Comparison of ENCODE assay signal across 16 cellular contexts in genomic region chr6:160735523-160735922, GRCh38. TPM values are rescaled to one million over a fixed set of nuclear protein-coding genes. Genes with fewer than 3 reads are reported as not detected.
DNase-seq lines count a peak whose midpoint lies in the region; ATAC-seq, FAIRE-seq and TF ChIP-seq lines count a peak whose summit lies in the region.
"Had no signal": no experiment of that assay in that cellular context is flagged by ENCODE, and none has a peak within 500 bp of the region (broad histone marks: within the 10 kb centered on the region; RNA-seq: fewer than 3 reads in every experiment).

No MANE protein-coding gene starts in this region.

- H2AFZ ChIP-seq in GM23338, result no peak overlapping the region

- H3K4me1 ChIP-seq in aorta (ENCODE audit: control insufficient read depth in 1 of 2, insufficient read depth in 2 of 2, low read length in 2 of 2) (no peaks in the 10 kb centered on the region), GM23338 (ENCODE audit: insufficient read depth) (no peaks in the 10 kb centered on the region)

- no peak for DNase-seq in stimulated activated effector memory CD8-positive, alpha-beta T cell treated with anti-CD3 and anti-CD28 coated beads, Interleukin-12 subunit alpha, Interleukin-12 subunit beta, amount 100 ng/mL, for 72 hours (ENCODE audit: low spot score in 2 of 2)
- DNase-seq in aorta, result no peak
- DNase-seq in D721Med (ENCODE audit: insufficient read length, low spot score), result no peak
- no peak for DNase-seq in GM23338 (ENCODE audit: low spot score)
- DNase-seq: dermis blood vessel endothelial cell, MG63, naive B cell, NCI-H446 treated with DMSO at 0.1 percent for 48 hours, right cardiac atrium had no signal

- intact Hi-C loops in aorta (cut with DNase I), result loop anchor here in 1 of 2 donors (10.0 kb wide), 1 partner anchor 199 kb away; no protein-coding TSS in a partner anchor

- peaks cover 5% of the 10 kb centered on the region for H3K4me1 Mint-ChIP-seq in stimulated activated effector memory CD8-positive, alpha-beta T cell treated with anti-CD3 and anti-CD28 coated beads, Interleukin-12 subunit alpha, Interleukin-12 subunit beta, amount 100 ng/mL, for 72 hours
- no peaks in the 10 kb centered on the region for H3K4me1 Mint-ChIP-seq in GM23338

- FAIRE-seq in D721Med (lab: Jason Lieb, UNC), result no peak

- 69 to 73% methylated on average over 3 of the region's 3 CpGs for WGBS in aorta, 2 donors

- H3K36me3 ChIP-seq in aorta (ENCODE audit: control insufficient read depth in 1 of 2, insufficient read depth in 2 of 2, low read length in 1 of 2) (no peaks in the 10 kb centered on the region), GM23338 (ENCODE audit: insufficient read depth) (no peaks in the 10 kb centered on the region)
- H3K36me3 ChIP-seq: MG63 had no signal

- no peaks in the 10 kb centered on the region for H3K9me3 Mint-ChIP-seq in stimulated activated effector memory CD8-positive, alpha-beta T cell treated with anti-CD3 and anti-CD28 coated beads, Interleukin-12 subunit alpha, Interleukin-12 subunit beta, amount 100 ng/mL, for 72 hours
- no peaks in the 10 kb centered on the region for H3K9me3 Mint-ChIP-seq in GM23338

- H3K27ac ChIP-seq in aorta (ENCODE audit: low read depth in 1 of 2, low read length in 2 of 2) (no peak overlapping the region), GM23338 (ENCODE audit: low read depth) (no peak overlapping the region)
- H3K27ac ChIP-seq: RWPE1 had no signal

- H3K27me3 ChIP-seq in aorta (ENCODE audit: control insufficient read depth in 1 of 2, insufficient read depth in 2 of 2, low read length in 1 of 2) (no peaks in the 10 kb centered on the region), GM23338 (ENCODE audit: insufficient read depth) (no peaks in the 10 kb centered on the region)
- H3K27me3 ChIP-seq: MG63 had no signal

- H3K27ac Mint-ChIP-seq in stimulated activated effector memory CD8-positive, alpha-beta T cell treated with anti-CD3 and anti-CD28 coated beads, Interleukin-12 subunit alpha, Interleukin-12 subunit beta, amount 100 ng/mL, for 72 hours, result no peak overlapping the region
- no peak overlapping the region for H3K27ac Mint-ChIP-seq in GM23338

- peaks cover 5% of the 10 kb centered on the region for H3K36me3 Mint-ChIP-seq in stimulated activated effector memory CD8-positive, alpha-beta T cell treated with anti-CD3 and anti-CD28 coated beads, Interleukin-12 subunit alpha, Interleukin-12 subunit beta, amount 100 ng/mL, for 72 hours
- no peaks in the 10 kb centered on the region for H3K36me3 Mint-ChIP-seq in GM23338 (ENCODE audit: low read depth)
- H3K36me3 Mint-ChIP-seq: naive B cell had no signal

- H3K4me3 Mint-ChIP-seq in stimulated activated effector memory CD8-positive, alpha-beta T cell treated with anti-CD3 and anti-CD28 coated beads, Interleukin-12 subunit alpha, Interleukin-12 subunit beta, amount 100 ng/mL, for 72 hours, result no peak overlapping the region
- no peak overlapping the region for H3K4me3 Mint-ChIP-seq in GM23338
- H3K4me3 Mint-ChIP-seq: naive B cell had no signal

- H3K27me3 Mint-ChIP-seq in GM23338 (ENCODE audit: insufficient read depth, low read depth, poor library complexity), result no peaks in the 10 kb centered on the region

- H3K9me2 ChIP-seq in GM23338 (ENCODE audit: insufficient read depth), result no peaks in the 10 kb centered on the region

- TF ChIP-seq CTCF in D721Med (IDR thresholded peaks at IDR 0.05; ENCODE audit: insufficient read depth, missing control alignments), result no peak
- TF ChIP-seq CTCF in GM23338 (conservative IDR thresholded peaks at IDR 0.05; ENCODE audit: low read depth in 2 of 2), result no peak

- H3K4me2 ChIP-seq in GM23338, result no peak overlapping the region

- no peak overlapping the region for H3K4me3 ChIP-seq in aorta (ENCODE audit: low read length in 2 of 2)
- H3K4me3 ChIP-seq in GM23338, result no peak overlapping the region
- H3K4me3 ChIP-seq: MG63 had no signal

- no peaks in the 10 kb centered on the region for H3K9me3 ChIP-seq in aorta (ENCODE audit: control insufficient read depth, low read length)
- H3K9me3 ChIP-seq: MG63 had no signal

- H3F3A ChIP-seq in GM23338 (replicated peaks; ENCODE audit: low read depth), result no peaks in the 10 kb centered on the region

- ATAC-seq in GM18909 (IDR thresholded peaks at IDR 0.05; ENCODE audit: poor library complexity, unreplicated experiment), result peak; percentile 62
- peak; percentile 74 for ATAC-seq in GM21619 (IDR thresholded peaks at IDR 0.05; ENCODE audit: unreplicated experiment)
- peak; percentile 89 for ATAC-seq in HG03064 (IDR thresholded peaks at IDR 0.05; ENCODE audit: low read depth, unreplicated experiment)
- peak; percentile 70 for ATAC-seq in stimulated activated effector memory CD8-positive, alpha-beta T cell treated with anti-CD3 and anti-CD28 coated beads, Interleukin-12 subunit alpha, Interleukin-12 subunit beta, amount 100 ng/mL, for 72 hours
- ATAC-seq in aorta (ENCODE audit: low FRiP score), result no peak
- ATAC-seq in GM23338, result no peak
- ATAC-seq: right cardiac atrium had no signal

- no peaks in the 10 kb centered on the region for H3K79me2 ChIP-seq in GM23338 (replicated peaks; ENCODE audit: insufficient read depth)

- no peaks in the 10 kb centered on the region for H4K20me1 ChIP-seq in GM23338 (replicated peaks; ENCODE audit: insufficient read depth)

TF ChIP-seq in GM23338, 12 proteins besides CTCF, POLR2A, EP300 and RAD21 (continues in another document):
- TF ChIP-seq ZNF114 (CRISPR knock-in tag; IDR thresholded peaks at IDR 0.05) (no peak), POLR2AphosphoS5 (IDR thresholded peaks at IDR 0.05; ENCODE audit: low read depth) (no peak), REST (IDR thresholded peaks at IDR 0.05; ENCODE audit: unreplicated experiment) (no peak), STAT1 (IDR thresholded peaks at IDR 0.05; ENCODE audit: unreplicated experiment) (no peak), EZH2phosphoT487 (IDR thresholded peaks at IDR 0.05; ENCODE audit: unreplicated experiment) (no peak)

RNA-seq across cellular contexts. Expression of gene PLG, which starts 33.5 kb away (rescaled TPM):
- total RNA-seq in aorta, result not detected
- polyA plus RNA-seq in aorta (1 to 10 TPM in 1 of 2 donors, not detected in 1; 1.3 TPM), GM23338 (2016; fragmentation: Nextera tagmentation; extraction: Ambion mirVana) (not detected in 2 replicates)
- total RNA-seq in GM23338 (2014; rRNA removed; shearing (Covaris generic)), result not detected in 2 replicates
- total RNA-seq: dermis blood vessel endothelial cell, kidney epithelial cell, right cardiac atrium, temporal lobe had no signal
- polyA plus RNA-seq: adipose tissue, right cardiac atrium had no signal

Comparison
In these comparisons a context has a peak if more than half of its experiments do, and no peak if none do; other contexts are left out.
1. ATAC-seq: peak in GM18909 (single experiment), GM21619 (single experiment), HG03064 (single experiment) and stimulated activated effector memory CD8-positive, alpha-beta T cell treated with anti-CD3 and anti-CD28 coated beads, Interleukin-12 subunit alpha, Interleukin-12 subunit beta, amount 100 ng/mL, for 72 hours (single experiment); none in aorta (single experiment) and GM23338 (single experiment).